Comparison of ENCODE assay signal across 16 cellular contexts in the genomic region with DNA sequence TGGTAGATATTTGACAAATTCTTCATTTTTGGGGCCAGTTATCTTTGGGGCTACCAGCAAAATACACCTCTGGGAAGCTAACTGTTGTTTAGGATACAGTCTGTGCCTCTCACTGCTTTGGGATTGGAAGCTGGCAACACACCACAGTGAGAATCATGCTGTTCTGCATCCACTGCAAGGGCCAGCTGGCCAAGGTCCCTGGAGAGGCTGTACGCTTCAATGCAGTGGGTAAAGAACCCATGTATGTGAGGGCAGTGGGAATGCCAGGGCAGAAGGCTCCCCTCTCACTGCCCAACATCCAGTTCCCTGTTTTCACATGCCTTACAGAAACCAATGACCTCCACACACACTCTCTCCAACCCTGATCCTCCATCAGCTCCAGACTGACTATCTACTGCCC. TPM values are rescaled to one million over a fixed set of nuclear protein-coding genes. Genes with fewer than 3 reads are reported as not detected.
DNase-seq lines count a peak whose midpoint lies in the region; TF ChIP-seq lines count a peak whose summit lies in the region.
"Had no signal": no experiment of that assay in that cellular context is flagged by ENCODE, and none has a peak within 500 bp of the region (broad histone marks: within the 10 kb centered on the region; RNA-seq: fewer than 3 reads in every experiment).

No MANE protein-coding gene starts in this region.

- no peak overlapping the region for H3K18ac ChIP-seq in mesenchymal stem cell (ENCODE audit: low read depth in 1 of 2, low read length in 2 of 2)

- intact Hi-C loops in OCI-LY7 (cut with micrococcal nuclease; ENCODE audit: unreplicated experiment) = no loop called here

- H3K27me3 ChIP-seq in DOHH2 (ENCODE audit: control insufficient read depth, low read length) (no peaks in the 10 kb centered on the region), mesenchymal stem cell (ENCODE audit: control insufficient read depth in 1 of 2, insufficient read depth in 1 of 2, low read length in 2 of 2) (no peaks in the 10 kb centered on the region)

- CTCF ChIA-PET in OCI-LY7 (lab: Charles Lee; ENCODE audit: unreplicated experiment) = no interaction called here

- peaks cover 36% of the 10 kb centered on the region for H3K79me2 ChIP-seq in DOHH2 (ENCODE audit: control insufficient read depth, low read length)
- H3K79me2 ChIP-seq in OCI-LY7 (ENCODE audit: insufficient read depth, low read depth, low read length) = peaks cover 11% of the 10 kb centered on the region; the same call in 1 of the 2 replicates

- H4K20me1 ChIP-seq in DOHH2 (ENCODE audit: control insufficient read depth, insufficient read depth, low read depth, low read length) (no peaks in the 10 kb centered on the region), OCI-LY7 (ENCODE audit: insufficient read depth, low read length) (peaks cover 19% of the 10 kb centered on the region; the same call in 1 of the 2 replicates)

- H3K4me2 ChIP-seq in DOHH2 (ENCODE audit: low read length) = peak overlapping the region; percentile 40
- peak overlapping the region; percentile 65 for H3K4me2 ChIP-seq in OCI-LY7 (ENCODE audit: low read length)
- H3K4me2 ChIP-seq in mesenchymal stem cell (ENCODE audit: low read length, poor library complexity, severe bottlenecking) = no peak overlapping the region

- no peak overlapping the region for H2BK15ac ChIP-seq in mesenchymal stem cell (ENCODE audit: low read depth, poor library complexity, severe bottlenecking)

- H3K9ac ChIP-seq in mesenchymal stem cell (ENCODE audit: low read length) = no peak overlapping the region

- H3K36me3 ChIP-seq in DOHH2 (ENCODE audit: control insufficient read depth, low read length) (peaks cover 27% of the 10 kb centered on the region; the same call in 1 of the 2 replicates), OCI-LY7 (ENCODE audit: insufficient read depth, low read length) (peaks cover 70% of the 10 kb centered on the region), mesenchymal stem cell (ENCODE audit: control insufficient read depth in 1 of 2, insufficient read depth in 2 of 2, low read depth in 1 of 2, low read length in 2 of 2) (peaks cover 26 to 35% of the 10 kb centered on the region in 2 experiments)

- H3K4me1 ChIP-seq in DOHH2 (ENCODE audit: control insufficient read depth, low read length) = peaks cover 42% of the 10 kb centered on the region
- H3K4me1 ChIP-seq in OCI-LY7 (ENCODE audit: insufficient read depth, low read length, poor library complexity, severe bottlenecking) = peaks cover 40% of the 10 kb centered on the region
- H3K4me1 ChIP-seq in mesenchymal stem cell (ENCODE audit: control insufficient read depth, insufficient read depth, low read depth, low read length) = peaks cover 3% of the 10 kb centered on the region

- no peak overlapping the region for H2BK120ac ChIP-seq in mesenchymal stem cell (ENCODE audit: low read depth, low read length)

- H2AFZ ChIP-seq in OCI-LY7 (ENCODE audit: low read length) (no peak overlapping the region), mesenchymal stem cell (ENCODE audit: low read depth, low read length) (no peak overlapping the region)

- peak overlapping the region; percentile 38 for H4K8ac ChIP-seq in mesenchymal stem cell (ENCODE audit: low read length)

- no peaks in the 10 kb centered on the region for H3F3A ChIP-seq in DOHH2 (ENCODE audit: control insufficient read depth, insufficient read depth)

- H2BK5ac ChIP-seq in mesenchymal stem cell (ENCODE audit: low read depth, low read length, poor library complexity, severe bottlenecking) = no peak overlapping the region

- no peaks in the 10 kb centered on the region for H3K9me3 ChIP-seq in DOHH2 (ENCODE audit: control insufficient read depth, insufficient read depth, low read length)
- H3K9me3 ChIP-seq in OCI-LY7 (ENCODE audit: low read length) = no peaks in the 10 kb centered on the region
- H3K9me3 ChIP-seq in mesenchymal stem cell (ENCODE audit: control insufficient read depth, low read length) = no peaks in the 10 kb centered on the region

- no peak overlapping the region for H3K14ac ChIP-seq in mesenchymal stem cell (ENCODE audit: low read length in 2 of 2)

- no peaks in the 10 kb centered on the region for H3K9me2 ChIP-seq in DOHH2 (replicated peaks; ENCODE audit: control insufficient read depth, low read length)
- no peaks in the 10 kb centered on the region for H3K9me2 ChIP-seq in OCI-LY7 (ENCODE audit: insufficient read depth, low read length)

- no peak overlapping the region for H2BK12ac ChIP-seq in mesenchymal stem cell (ENCODE audit: low read length in 2 of 2)

- BruUV-seq in OCI-LY7 (replicated peaks; lab: Mats Ljungman, UMichigan) = no TSS peak

- POLR2A ChIA-PET in OCI-LY7 (lab: Charles Lee) = interaction anchor here (1.0 to 1.5 kb wide), 4 partner anchors 9 to 21 kb away, joined by 3 to 5 read pairs (median 4); no protein-coding TSS in a partner anchor

- no peak overlapping the region for H2AK5ac ChIP-seq in mesenchymal stem cell (ENCODE audit: low read length, severe bottlenecking)

- H3K4ac ChIP-seq in mesenchymal stem cell (ENCODE audit: low read depth in 1 of 2, low read length in 2 of 2) = no peak overlapping the region

- TF ChIP-seq CTCF in DOHH2 (IDR thresholded peaks at IDR 0.05; ENCODE audit: low read depth, low read length, poor library complexity, severe bottlenecking) = no peak
- no peak for TF ChIP-seq CTCF in OCI-LY7 (conservative IDR thresholded peaks at IDR 0.05; ENCODE audit: low read length)

- peaks cover 60% of the 10 kb centered on the region for H3K79me1 ChIP-seq in mesenchymal stem cell (replicated peaks; ENCODE audit: low read length, poor library complexity, severe bottlenecking)

- peak overlapping the region; percentile 19; the same call in 1 of the 2 replicates for H3K4me3 ChIP-seq in DOHH2 (ENCODE audit: low read length)
- H3K4me3 ChIP-seq in OCI-LY7 (ENCODE audit: low read depth, low read length, poor library complexity, severe bottlenecking) = peak overlapping the region; percentile 14
- H3K4me3 ChIP-seq in mesenchymal stem cell (ENCODE audit: insufficient read depth in 1 of 2, low read depth in 1 of 2, low read length in 2 of 2) = no peak overlapping the region
- H3K4me3 ChIP-seq: GM12878 had no signal

- 100% methylated on average over 1 of the region's 1 CpG for WGBS in mesenchymal stem cell

- DNase-seq in Ammon's horn (ENCODE audit: low spot score) (peak; percentile 15), OCI-LY7 (ENCODE audit: low spot score) (no peak), mesenchymal stem cell (no peak), islet precursor cell (no peak), NCI-H2227 treated with DMSO at 0.1 percent for 48 hours (lab: John Stamatoyannopoulos, UW) (no peak)
- no peak for DNase-seq in activated CD8-positive, alpha-beta memory T cell treated with anti-CD3 and anti-CD28 coated beads, Interleukin-2, amount 50 U/mL, for 4 hours
- DNase-seq: AML-193; CD4-positive, alpha-beta memory T cell; DMS79; MV-4-11; NCI-H1417; NCI-H187 treated with DMSO at 0.1 percent for 48 hours; Right ventricle myocardium superior had no signal

- no peak overlapping the region for H4K91ac ChIP-seq in mesenchymal stem cell (ENCODE audit: low read length)

- no peak overlapping the region for H3K27ac ChIP-seq in DOHH2 (ENCODE audit: low read depth, low read length)
- H3K27ac ChIP-seq in OCI-LY7 (ENCODE audit: low read depth, low read length, poor library complexity, severe bottlenecking) = peak overlapping the region; percentile 22
- H3K27ac ChIP-seq in mesenchymal stem cell (ENCODE audit: low read length, poor library complexity, severe bottlenecking) = no peak overlapping the region
- H3K27ac ChIP-seq: HL-60 had no signal

- no peak overlapping the region for H3K23ac ChIP-seq in mesenchymal stem cell (ENCODE audit: low read length in 2 of 2)

RNA-seq across cellular contexts. Expression of a gene that starts 20.1 kb away (rescaled TPM):
- 50.8 and 53.1 TPM in 2 replicates for total RNA-seq in OCI-LY7 (2014; rRNA removed; shearing (Covaris generic))
- total RNA-seq in OCI-LY7 (2022) = 53.6 and 63.6 TPM in 2 replicates
- 38.5 TPM for polyA plus RNA-seq in mesenchymal stem cell (2013, experiment 1 of 2)
- 39.8 TPM for polyA plus RNA-seq in mesenchymal stem cell (2013, experiment 2 of 2)

RNA-seq across cellular contexts. Expression of a gene that starts 20.1 kb away (rescaled TPM):
- total RNA-seq in OCI-LY7 (2014; rRNA removed; shearing (Covaris generic)) = 60.3 and 71.5 TPM in 2 replicates
- total RNA-seq in OCI-LY7 (2022) = 50.5 and 65.3 TPM in 2 replicates
- polyA plus RNA-seq in mesenchymal stem cell (2013, experiment 1 of 2) = 26.9 TPM
- 28.5 TPM for polyA plus RNA-seq in mesenchymal stem cell (2013, experiment 2 of 2)

Comparison
In these comparisons a context has a peak if more than half of its experiments do, and no peak if none do; other contexts are left out.
1. H3K4me3 ChIP-seq: peak in DOHH2 (single experiment) and OCI-LY7 (single experiment); none in mesenchymal stem cell (0 of 2).